In genomic region chr4:70704333-70705145, GRCh38 we compare ENCODE assay signal across 9 cellular contexts. TPM values are rescaled to one million over a fixed set of nuclear protein-coding genes. Genes with fewer than 3 reads are reported as not detected.
DNase-seq lines count a peak whose midpoint lies in the region; ATAC-seq, FAIRE-seq and TF ChIP-seq lines count a peak whose summit lies in the region.
"Had no signal": no experiment of that assay in that cellular context is flagged by ENCODE, and none has a peak within 500 bp of the region (broad histone marks: within the 10 kb centered on the region; RNA-seq: fewer than 3 reads in every experiment).

No MANE protein-coding gene starts in this region.

- H3K56ac ChIP-seq in H1 (replicated peaks; ENCODE audit: insufficient read length, low read depth, low read length) = peak overlapping the region; percentile 27

- H3K4ac ChIP-seq in H1 (replicated peaks; ENCODE audit: insufficient read length, low read depth, low read length) (no peak overlapping the region), mesenchymal stem cell (ENCODE audit: low read depth in 1 of 2, low read length in 2 of 2) (peak overlapping the region; percentile 81 to 87)

- peaks cover 16 to 28% (median 20%) of the 10 kb centered on the region in 4 donors for H3K4me1 Mint-ChIP-seq in CD4-positive, CD25-positive, alpha-beta regulatory T cell
- H3K4me1 Mint-ChIP-seq in activated CD8-positive, alpha-beta memory T cell treated with anti-CD3 and anti-CD28 coated beads, Interleukin-2, amount 10 ng/mL, durations not matched to agents 7 days and 5 days = peaks cover 20% of the 10 kb centered on the region

- TF ChIP-seq POLR2A in H1 (IDR thresholded peaks at IDR 0.05; ENCODE audit: control extremely low read depth in 1 of 2, low read depth in 2 of 2, low read length in 2 of 2) = peak in 1 of 2 experiments; percentile 64; a peak in 2 of 3 replicates

- peak; percentile 29 to 46 (median 37) for TF ChIP-seq CTCF in H1 (IDR thresholded peaks at IDR 0.05; ENCODE audit: control extremely low read depth in 1 of 3, insufficient read depth in 1 of 3, low read depth in 1 of 3, low read length in 3 of 3)

- no peaks in the 10 kb centered on the region for H3K36me3 Mint-ChIP-seq in CD4-positive, CD25-positive, alpha-beta regulatory T cell
- H3K36me3 Mint-ChIP-seq in activated CD8-positive, alpha-beta memory T cell treated with anti-CD3 and anti-CD28 coated beads, Interleukin-2, amount 10 ng/mL, durations not matched to agents 7 days and 5 days = no peaks in the 10 kb centered on the region

- H2BK12ac ChIP-seq in H1 (ENCODE audit: low read depth, low read length) (no peak overlapping the region), mesenchymal stem cell (ENCODE audit: low read length in 2 of 2) (peak overlapping the region in 1 of 2 experiments; percentile 82)

- H4K5ac ChIP-seq in H1 (ENCODE audit: insufficient read length, low read depth, low read length) = peak overlapping the region; percentile 56

- DNase-seq in CD4-positive, CD25-positive, alpha-beta regulatory T cell = peak; percentile 38 to 58 (median 39)
- DNase-seq in NCI-H82 (lab: John Stamatoyannopoulos, UW) = peak; percentile 93
- peak; percentile 74 for DNase-seq in activated CD8-positive, alpha-beta memory T cell treated with anti-CD3 and anti-CD28 coated beads, Interleukin-2, amount 10 ng/mL, durations not matched to agents 7 days and 5 days
- DNase-seq in H1 (ENCODE audit: low read depth in 1 of 2, low spot score in 2 of 2) = peak in 1 of 2 experiments; percentile 84
- peak; percentile 78 for DNase-seq in mesenchymal stem cell
- DNase-seq in stimulated activated CD8-positive, alpha-beta memory T cell treated with anti-CD3 and anti-CD28 coated beads, Interleukin-7, amount 100 ng/mL, for 1 hour (ENCODE audit: low read depth in 2 of 2) = peak; percentile 30 to 39

- H3K18ac ChIP-seq in H1 (ENCODE audit: extremely low read depth, low read length) (peak overlapping the region; percentile 34; the same call in 1 of the 2 replicates), mesenchymal stem cell (ENCODE audit: low read depth in 1 of 2, low read length in 2 of 2) (peak overlapping the region; percentile 86 to 94)

- H4K8ac ChIP-seq in H1 (ENCODE audit: extremely low read depth, insufficient read depth, low read length) = peak overlapping the region; percentile 84
- H4K8ac ChIP-seq in mesenchymal stem cell (ENCODE audit: low read length) = peak overlapping the region; percentile 54

- H3K23ac ChIP-seq in H1 (ENCODE audit: insufficient read length) (no peak overlapping the region), mesenchymal stem cell (ENCODE audit: low read length in 2 of 2) (peak overlapping the region in 1 of 2 experiments; percentile 99)

- peaks cover 26% of the 10 kb centered on the region for H3K27me3 Mint-ChIP-seq in CD4-positive, CD25-positive, alpha-beta regulatory T cell
- H3K27me3 Mint-ChIP-seq in activated CD8-positive, alpha-beta memory T cell treated with anti-CD3 and anti-CD28 coated beads, Interleukin-2, amount 10 ng/mL, durations not matched to agents 7 days and 5 days = no peaks in the 10 kb centered on the region

- peak overlapping the region; percentile 42 to 70 (median 64) for H3K9ac ChIP-seq in H1 (replicated peaks in 1 of 4; ENCODE audit: extremely low read depth in 1 of 4, low read depth in 3 of 4, low read length in 3 of 4)
- H3K9ac ChIP-seq in mesenchymal stem cell (ENCODE audit: low read length) = peak overlapping the region; percentile 90

- peak overlapping the region; percentile 75 for H3K4me3 ChIP-seq in CD4-positive, CD25-positive, alpha-beta regulatory T cell (ENCODE audit: low read depth, low read length)
- H3K4me3 ChIP-seq in H1 (ENCODE audit: extremely low read depth in 1 of 4, insufficient read depth in 2 of 4, low read depth in 3 of 4, low read length in 4 of 4) = peak overlapping the region; percentile 51 to 71 (median 68)
- peak overlapping the region; percentile 85 to 97 for H3K4me3 ChIP-seq in mesenchymal stem cell (ENCODE audit: insufficient read depth in 1 of 2, low read depth in 1 of 2, low read length in 2 of 2)

- H3K14ac ChIP-seq in H1 (ENCODE audit: insufficient read length) (no peak overlapping the region), mesenchymal stem cell (ENCODE audit: low read length in 2 of 2) (peak overlapping the region in 1 of 2 experiments; percentile 95)

- H3K4me1 ChIP-seq in CD4-positive, CD25-positive, alpha-beta regulatory T cell (ENCODE audit: control insufficient read depth, insufficient read depth, low read length, poor library complexity, severe bottlenecking) = peaks cover 24% of the 10 kb centered on the region
- peaks cover 0 to 9% (median 4%) of the 10 kb centered on the region in 4 experiments; a peak in 5 of 7 replicates for H3K4me1 ChIP-seq in H1 (replicated peaks in 1 of 4; ENCODE audit: control insufficient read depth in 3 of 4, insufficient read depth in 4 of 4, low read length in 3 of 4)
- peaks cover 3% of the 10 kb centered on the region for H3K4me1 ChIP-seq in mesenchymal stem cell (ENCODE audit: control insufficient read depth, insufficient read depth, low read depth, low read length)

- H2BK15ac ChIP-seq in H1 (ENCODE audit: low read length) = no peak overlapping the region
- H2BK15ac ChIP-seq in mesenchymal stem cell (ENCODE audit: low read depth, poor library complexity, severe bottlenecking) = peak overlapping the region; percentile 90

- no peaks in the 10 kb centered on the region for H4K20me1 ChIP-seq in H1 (replicated peaks in 1 of 2; ENCODE audit: control insufficient read depth in 1 of 2, insufficient read depth in 2 of 2, low read length in 2 of 2)

- H4K91ac ChIP-seq in H1 (replicated peaks; ENCODE audit: insufficient read length, low read length) (no peak overlapping the region), mesenchymal stem cell (ENCODE audit: low read length) (peak overlapping the region; percentile 86)

- no peak overlapping the region for H2BK120ac ChIP-seq in H1 (replicated peaks; ENCODE audit: low read depth, low read length)
- peak overlapping the region; percentile 49 for H2BK120ac ChIP-seq in mesenchymal stem cell (ENCODE audit: low read depth, low read length)

- peak overlapping the region; percentile 81 to 90 for H3K4me2 ChIP-seq in H1 (ENCODE audit: insufficient read depth in 1 of 2, low read depth in 2 of 2, low read length in 2 of 2)
- H3K4me2 ChIP-seq in mesenchymal stem cell (ENCODE audit: low read length, poor library complexity, severe bottlenecking) = peak overlapping the region; percentile 96

- H3K79me2 ChIP-seq in H1 (ENCODE audit: control insufficient read depth in 1 of 2, insufficient read depth in 2 of 2, low read length in 2 of 2) = peaks cover 0 to 28% of the 10 kb centered on the region in 2 experiments; a peak in 2 of 4 replicates

- peak overlapping the region; percentile 75 to 97 (median 94) for H3K27ac Mint-ChIP-seq in CD4-positive, CD25-positive, alpha-beta regulatory T cell
- H3K27ac Mint-ChIP-seq in activated CD8-positive, alpha-beta memory T cell treated with anti-CD3 and anti-CD28 coated beads, Interleukin-2, amount 10 ng/mL, durations not matched to agents 7 days and 5 days = peak overlapping the region; percentile 71

- H3K79me1 ChIP-seq in H1 (ENCODE audit: low read depth, low read length) = no peaks in the 10 kb centered on the region
- peaks cover 7% of the 10 kb centered on the region for H3K79me1 ChIP-seq in mesenchymal stem cell (replicated peaks; ENCODE audit: low read length, poor library complexity, severe bottlenecking)

- no peaks in the 10 kb centered on the region for H3K36me3 ChIP-seq in CD4-positive, CD25-positive, alpha-beta regulatory T cell (ENCODE audit: control insufficient read depth, insufficient read depth, low read length)
- H3K36me3 ChIP-seq in H1 (ENCODE audit: control insufficient read depth in 2 of 4, insufficient read depth in 4 of 4, low read length in 3 of 4) = no peaks in the 10 kb centered on the region
- no peaks in the 10 kb centered on the region for H3K36me3 ChIP-seq in mesenchymal stem cell (ENCODE audit: control insufficient read depth in 1 of 2, insufficient read depth in 2 of 2, low read depth in 1 of 2, low read length in 2 of 2)

- H2AFZ ChIP-seq in H1 (ENCODE audit: low read length) (peak overlapping the region; percentile 74; the same call in 1 of the 2 replicates), mesenchymal stem cell (ENCODE audit: low read depth, low read length) (peak overlapping the region; percentile 95)

- CTCF ChIA-PET in activated CD8-positive, alpha-beta memory T cell treated with anti-CD3 and anti-CD28 coated beads, Interleukin-2, amount 10 ng/mL, durations not matched to agents 7 days and 5 days (lab: Charles Lee) = interaction anchor here (0.7 to 4.9 kb wide), 16 partner anchors 8 to 305 kb away, joined by 3 to 57 read pairs (median 4); partner anchors contain the start of genes GRSF1 and UTP3
- CTCF ChIA-PET in H1 (lab: Charles Lee; ENCODE audit: partially characterized antibody) = interaction anchor here (0.8 to 5.7 kb wide), 16 partner anchors 10 to 306 kb away, joined by 3 to 36 read pairs (median 4); partner anchors contain the start of genes RUFY3 and UTP3

- H3K27me3 ChIP-seq in CD4-positive, CD25-positive, alpha-beta regulatory T cell (ENCODE audit: control insufficient read depth, insufficient read depth, low read length) = no peaks in the 10 kb centered on the region
- H3K27me3 ChIP-seq in H1 (replicated peaks in 1 of 4; ENCODE audit: control insufficient read depth in 3 of 4, extremely low read depth in 1 of 4, insufficient read depth in 3 of 4, low read length in 3 of 4) (no peaks in the 10 kb centered on the region; a peak in 1 of 7 replicates), mesenchymal stem cell (ENCODE audit: control insufficient read depth in 1 of 2, insufficient read depth in 1 of 2, low read length in 2 of 2) (no peaks in the 10 kb centered on the region)

- 2% methylated on average over 8 of the region's 86 CpGs; no CpG with 5 or more reads in 1 of the 2 experiments for WGBS in H1 (ENCODE audit: extremely low coverage in 1 of 2, insufficient coverage in 1 of 2, insufficient read length in 1 of 2, insufficient replicate concordance in 2 of 2, low coverage in 1 of 2, low lambda C conversion rate in 2 of 2, missing lambda C conversion rate in 1 of 2), 2 experiments
- WGBS in mesenchymal stem cell = 2% methylated on average over 28 of the region's 86 CpGs

- no peaks in the 10 kb centered on the region for H3K9me3 Mint-ChIP-seq in CD4-positive, CD25-positive, alpha-beta regulatory T cell
- no peaks in the 10 kb centered on the region for H3K9me3 Mint-ChIP-seq in activated CD8-positive, alpha-beta memory T cell treated with anti-CD3 and anti-CD28 coated beads, Interleukin-2, amount 10 ng/mL, durations not matched to agents 7 days and 5 days (ENCODE audit: low read depth)

- H3K4me3 Mint-ChIP-seq in CD4-positive, CD25-positive, alpha-beta regulatory T cell = peak overlapping the region; percentile 88 to 96 (median 94)
- H3K4me3 Mint-ChIP-seq in activated CD8-positive, alpha-beta memory T cell treated with anti-CD3 and anti-CD28 coated beads, Interleukin-2, amount 10 ng/mL, durations not matched to agents 7 days and 5 days = peak overlapping the region; percentile 77

- peak overlapping the region; percentile 51 for H3K27ac ChIP-seq in CD4-positive, CD25-positive, alpha-beta regulatory T cell (ENCODE audit: insufficient read depth, low read length, poor library complexity, severe bottlenecking)
- H3K27ac ChIP-seq in H1 (ENCODE audit: low read depth, low read length) = no peak overlapping the region; the same call in 1 of the 2 replicates
- peak overlapping the region; percentile 97 for H3K27ac ChIP-seq in mesenchymal stem cell (ENCODE audit: low read length, poor library complexity, severe bottlenecking)

- H2BK5ac ChIP-seq in H1 (ENCODE audit: low read depth, low read length) = no peak overlapping the region
- H2BK5ac ChIP-seq in mesenchymal stem cell (ENCODE audit: low read depth, low read length, poor library complexity, severe bottlenecking) = peak overlapping the region; percentile 95

- TF ChIP-seq RAD21 in H1 (IDR thresholded peaks at IDR 0.05 in 1 of 2, conservative IDR thresholded peaks at IDR 0.05 in 1 of 2; ENCODE audit: low read depth in 2 of 2, low read length in 2 of 2) = peak in 1 of 2 experiments; percentile 25; a peak in 2 of 4 replicates

- POLR2A ChIA-PET in H1 (lab: Charles Lee; ENCODE audit: partially characterized antibody) = interaction anchor here (0.6 to 5.2 kb wide), 11 partner anchors 8 to 418 kb away, joined by 3 to 86 read pairs (median 4); partner anchors contain the start of genes GRSF1, RUFY3 and UTP3

- H2AK5ac ChIP-seq in H1 (ENCODE audit: low read depth, low read length) = no peak overlapping the region
- no peak overlapping the region for H2AK5ac ChIP-seq in mesenchymal stem cell (ENCODE audit: low read length, severe bottlenecking)

- no peaks in the 10 kb centered on the region for H3K9me3 ChIP-seq in CD4-positive, CD25-positive, alpha-beta regulatory T cell (ENCODE audit: control insufficient read depth in 2 of 2, low read length in 2 of 2)
- H3K9me3 ChIP-seq in H1 (ENCODE audit: insufficient read depth in 2 of 2, low read depth in 1 of 2, low read length in 1 of 2) (no peaks in the 10 kb centered on the region), mesenchymal stem cell (ENCODE audit: control insufficient read depth, low read length) (no peaks in the 10 kb centered on the region)

- no peak for FAIRE-seq in H1 (lab: Jason Lieb, UNC)

- H3K23me2 ChIP-seq in H1 (ENCODE audit: low read depth, low read length) = peaks cover 3% of the 10 kb centered on the region; the same call in 1 of the 2 replicates

- H2BK20ac ChIP-seq in H1 (ENCODE audit: low read length) = no peak overlapping the region

- no peak for TF ChIP-seq EP300 in H1 (IDR thresholded peaks at IDR 0.05; ENCODE audit: borderline replicate concordance in 1 of 2, low read depth in 2 of 2, low read length in 2 of 2)

- peak; percentile 45 to 46 for ATAC-seq in CD4-positive, CD25-positive, alpha-beta regulatory T cell (ENCODE audit: low read depth in 2 of 2)
- ATAC-seq in GM19324 (IDR thresholded peaks at IDR 0.05; ENCODE audit: low FRiP score, unreplicated experiment) (peak; percentile 71), HG03439 (IDR thresholded peaks at IDR 0.05; ENCODE audit: unreplicated experiment) (peak; percentile 65)
- peak; percentile 62 for ATAC-seq in activated CD8-positive, alpha-beta memory T cell treated with anti-CD3 and anti-CD28 coated beads, Interleukin-2, amount 10 ng/mL, durations not matched to agents 7 days and 5 days

RNA-seq across cellular contexts. Expression of gene UTP3, which starts 16.2 kb away (rescaled TPM):
- total RNA-seq in CD4-positive, CD25-positive, alpha-beta regulatory T cell = 17.5 TPM
- 10 to 100 TPM in 3 of 4 donors, 1 to 10 TPM in 1; 8.8 to 13.7 (median 12.1) TPM for polyA plus RNA-seq in CD4-positive, CD25-positive, alpha-beta regulatory T cell
- total RNA-seq in activated CD8-positive, alpha-beta memory T cell treated with anti-CD3 and anti-CD28 coated beads, Interleukin-2, amount 10 ng/mL, durations not matched to agents 7 days and 5 days = 10 to 100 TPM; 28.0 to 33.6 TPM
- total RNA-seq in H1 (2021; fragmentation: NEBNext Ultra II Directional; extraction: Animal tissue kit (Norgen Biotek cat#: 25700)) = 50.6 and 51.3 TPM in 2 replicates
- 11.2 and 11.8 TPM in 2 replicates for polyA plus RNA-seq in H1 (2011; rRNA removed)
- polyA plus RNA-seq in H1 (2011; cell fraction: cytosol; rRNA removed) = 28.4 TPM
- 12.8 TPM for polyA plus RNA-seq in H1 (2011; cell fraction: nucleus; rRNA removed)
- polyA plus RNA-seq in H1 (2012, experiment 1 of 2) = 46.0 to 69.3 TPM (median 52.7 TPM) in 4 replicates
- 11.2 TPM for polyA plus RNA-seq in H1 (2012, experiment 2 of 2)
- 50.3 TPM for polyA plus RNA-seq in H1 (2013, experiment 1 of 2)
- 49.7 TPM for polyA plus RNA-seq in H1 (2013, experiment 2 of 2)
- 4.8 and 5.4 TPM in 2 replicates for polyA minus RNA-seq in H1 (2011; rRNA and poly(A)+ RNA removed)
- 7.3 TPM for polyA minus RNA-seq in H1 (2011; cell fraction: cytosol; rRNA and poly(A)+ RNA removed)
- 8.0 TPM for polyA minus RNA-seq in H1 (2011; cell fraction: nucleus; rRNA and poly(A)+ RNA removed)
- 36.2 TPM for polyA plus RNA-seq in mesenchymal stem cell (2013, experiment 1 of 2)
- polyA plus RNA-seq in mesenchymal stem cell (2013, experiment 2 of 2) = 37.0 TPM

RNA-seq across cellular contexts. Expression of gene RUFY3, which starts 17.2 kb away (rescaled TPM):
- total RNA-seq in CD4-positive, CD25-positive, alpha-beta regulatory T cell = 14.9 TPM
- polyA plus RNA-seq in CD4-positive, CD25-positive, alpha-beta regulatory T cell = 1 to 10 TPM in 3 of 4 donors, under 1 TPM in 1; 0.79 to 1.9 (median 1.4) TPM
- 10 to 100 TPM; 12.7 to 22.8 TPM for total RNA-seq in activated CD8-positive, alpha-beta memory T cell treated with anti-CD3 and anti-CD28 coated beads, Interleukin-2, amount 10 ng/mL, durations not matched to agents 7 days and 5 days
- total RNA-seq in H1 (2021; fragmentation: NEBNext Ultra II Directional; extraction: Animal tissue kit (Norgen Biotek cat#: 25700)) = 33.1 and 36.0 TPM in 2 replicates
- polyA plus RNA-seq in H1 (2011; rRNA removed) = 6.3 and 7.8 TPM in 2 replicates
- polyA plus RNA-seq in H1 (2011; cell fraction: cytosol; rRNA removed) = 13.6 TPM
- polyA plus RNA-seq in H1 (2011; cell fraction: nucleus; rRNA removed) = 21.6 TPM
- polyA plus RNA-seq in H1 (2012, experiment 1 of 2) = 17.9 to 18.9 TPM (median 18.2 TPM) in 4 replicates
- 3.2 TPM for polyA plus RNA-seq in H1 (2012, experiment 2 of 2)
- polyA plus RNA-seq in H1 (2013, experiment 1 of 2) = 22.8 TPM
- polyA plus RNA-seq in H1 (2013, experiment 2 of 2) = 24.6 TPM
- 16.0 and 29.4 TPM in 2 replicates for polyA minus RNA-seq in H1 (2011; rRNA and poly(A)+ RNA removed)
- 13.9 TPM for polyA minus RNA-seq in H1 (2011; cell fraction: cytosol; rRNA and poly(A)+ RNA removed)
- 33.6 TPM for polyA minus RNA-seq in H1 (2011; cell fraction: nucleus; rRNA and poly(A)+ RNA removed)
- 9.3 TPM for polyA plus RNA-seq in mesenchymal stem cell (2013, experiment 1 of 2)
- polyA plus RNA-seq in mesenchymal stem cell (2013, experiment 2 of 2) = 8.0 TPM

RNA-seq across cellular contexts. Expression of gene JCHAIN, which starts 38.2 kb away (rescaled TPM):
- total RNA-seq in CD4-positive, CD25-positive, alpha-beta regulatory T cell = 0.84 TPM
- 1 to 10 TPM in 3 of 4 donors, not detected in 1; 1.2 to 5.2 (median 2.1) TPM for polyA plus RNA-seq in CD4-positive, CD25-positive, alpha-beta regulatory T cell
- total RNA-seq in activated CD8-positive, alpha-beta memory T cell treated with anti-CD3 and anti-CD28 coated beads, Interleukin-2, amount 10 ng/mL, durations not matched to agents 7 days and 5 days = not detected
- not detected in 2 replicates for total RNA-seq in H1 (2021; fragmentation: NEBNext Ultra II Directional; extraction: Animal tissue kit (Norgen Biotek cat#: 25700))
- polyA plus RNA-seq in H1 (2011; rRNA removed) = not detected in 2 replicates
- not detected for polyA plus RNA-seq in H1 (2011; cell fraction: cytosol; rRNA removed)
- not detected for polyA plus RNA-seq in H1 (2011; cell fraction: nucleus; rRNA removed)
- polyA plus RNA-seq in H1 (2012, experiment 1 of 2) = not detected in 4 replicates
- not detected for polyA plus RNA-seq in H1 (2012, experiment 2 of 2)
- not detected for polyA plus RNA-seq in H1 (2013, experiment 1 of 2)
- polyA plus RNA-seq in H1 (2013, experiment 2 of 2) = not detected
- not detected in 2 replicates for polyA minus RNA-seq in H1 (2011; rRNA and poly(A)+ RNA removed)
- not detected for polyA minus RNA-seq in H1 (2011; cell fraction: cytosol; rRNA and poly(A)+ RNA removed)
- not detected for polyA minus RNA-seq in H1 (2011; cell fraction: nucleus; rRNA and poly(A)+ RNA removed)
- polyA plus RNA-seq in mesenchymal stem cell (2013, experiment 1 of 2) = not detected
- polyA plus RNA-seq in mesenchymal stem cell (2013, experiment 2 of 2) = not detected
- total RNA-seq: glomerular endothelial cell had no signal
